In genomic region chr1:185957441-185958363, GRCh38 we compare ENCODE assay signal across 16 cellular contexts.
DNase-seq lines count a peak whose midpoint lies in the region; ATAC-seq, FAIRE-seq and TF ChIP-seq lines count a peak whose summit lies in the region.
"Had no signal": no experiment of that assay in that cellular context is flagged by ENCODE, and none has a peak within 500 bp of the region (broad histone marks: within the 10 kb centered on the region; RNA-seq: fewer than 3 reads in every experiment).

No MANE protein-coding gene starts in this region.

- TF ChIP-seq CTCF in AG10803 (conservative IDR thresholded peaks at IDR 0.05; ENCODE audit: low read length) (no peak), IMR-90 (conservative IDR thresholded peaks at IDR 0.05; ENCODE audit: low read depth, low read length) (no peak), coronary artery (IDR thresholded peaks at IDR 0.05) (no peak), transverse colon (IDR thresholded peaks at IDR 0.05) (no peak)

- POLR2A ChIA-PET in IMR-90 (lab: Charles Lee; ENCODE audit: unreplicated experiment), result no interaction called here

- ATAC-seq in IMR-90 (ENCODE audit: low read depth) (no peak), left lobe of liver (peak; percentile 36)

- H3K36me3 ChIP-seq in IMR-90 (ENCODE audit: control insufficient read depth, insufficient read depth, low read length) (no peaks in the 10 kb centered on the region), transverse colon (no peaks in the 10 kb centered on the region)
- H3K36me3 ChIP-seq: HAP-1 had no signal

- no peak overlapping the region for H4K5ac ChIP-seq in IMR-90 (ENCODE audit: low read depth, low read length)

- intact Hi-C loops in IMR-90 (cut with micrococcal nuclease), result no loop called here
- intact Hi-C loops in transverse colon (cut with DNase I; ENCODE audit: low total_unique reads), result no loop called here

- no peak overlapping the region for H2BK5ac ChIP-seq in IMR-90 (ENCODE audit: low read depth, low read length, poor library complexity, severe bottlenecking)

- H3K56ac ChIP-seq in IMR-90 (ENCODE audit: extremely low read depth, insufficient read depth, low read length), result no peak overlapping the region

- no peaks in the 10 kb centered on the region for H3K79me1 ChIP-seq in IMR-90 (ENCODE audit: low read depth in 1 of 2, low read length in 2 of 2)

- H3K14ac ChIP-seq in IMR-90 (replicated peaks; ENCODE audit: low read depth, low read length), result no peak overlapping the region

- no peaks in the 10 kb centered on the region for H3K9me1 ChIP-seq in IMR-90 (ENCODE audit: insufficient read depth, low read length)

- H4K20me1 ChIP-seq in IMR-90 (ENCODE audit: insufficient read depth, low read length), result no peaks in the 10 kb centered on the region

- H2AK5ac ChIP-seq in IMR-90 (ENCODE audit: low read depth, low read length), result no peak overlapping the region

- BruUV-seq in IMR-90 (replicated peaks; lab: Mats Ljungman, UMichigan), result no TSS peak

- no peak for TF ChIP-seq RAD21 in IMR-90 (IDR thresholded peaks at IDR 0.05; ENCODE audit: low read length)

- H3K4ac ChIP-seq in IMR-90 (ENCODE audit: low read depth, low read length), result no peak overlapping the region

- no peak overlapping the region for H3K27ac ChIP-seq in IMR-90 (ENCODE audit: insufficient read depth, low read length)
- H3K27ac ChIP-seq in coronary artery, result no peak overlapping the region
- H3K27ac ChIP-seq in transverse colon, result no peak overlapping the region
- H3K27ac ChIP-seq: KMS-11 had no signal

- no peak overlapping the region for H2AK9ac ChIP-seq in IMR-90 (replicated peaks; ENCODE audit: low read depth, low read length, poor library complexity)

- H3K4me1 ChIP-seq in IMR-90 (ENCODE audit: control insufficient read depth, insufficient read depth, low read length) (peaks cover 4% of the 10 kb centered on the region), transverse colon (no peaks in the 10 kb centered on the region)
- H3K4me1 ChIP-seq: HAP-1 had no signal

- DNase-seq in AG10803 (ENCODE audit: low read depth) (peak; percentile 80), IMR-90 (no peak), left lobe of liver (ENCODE audit: low spot score) (no peak), NCI-H2029 (lab: John Stamatoyannopoulos, UW) (no peak), coronary artery (ENCODE audit: low spot score) (no peak), transverse colon (no peak)
- DNase-seq in activated CD4-positive, alpha-beta T cell treated with anti-CD3 and anti-CD28 coated beads for 1 hour, result no peak
- DNase-seq: CD4-positive, alpha-beta T cell; DMS53; NCI-H1048; NCI-H2107; NCI-H226; NCI-H524 treated with DMSO at 0.1 percent for 48 hours had no signal

- H3K9me3 ChIP-seq in IMR-90 (ENCODE audit: control insufficient read depth, insufficient read depth, low read length) (no peaks in the 10 kb centered on the region), transverse colon (no peaks in the 10 kb centered on the region)
- H3K9me3 ChIP-seq: HAP-1 had no signal

- no peak overlapping the region for H3K4me2 ChIP-seq in IMR-90 (ENCODE audit: low read depth, low read length)
- H3K4me2 ChIP-seq: KMS-11 had no signal

- H3K4me3 ChIP-seq in AG10803 (ENCODE audit: low read length) (no peak overlapping the region), IMR-90 (ENCODE audit: insufficient read depth, low read depth, low read length) (no peak overlapping the region), coronary artery (no peak overlapping the region), transverse colon (no peak overlapping the region)
- H3K4me3 ChIP-seq: HAP-1 had no signal

- no peak overlapping the region for H4K8ac ChIP-seq in IMR-90 (ENCODE audit: low read depth in 2 of 2, low read length in 2 of 2)

- no peak overlapping the region for H2BK15ac ChIP-seq in IMR-90 (ENCODE audit: low read depth, low read length)

- in situ Hi-C loops in IMR-90 (cut with MboI; ENCODE audit: low sequenced_read_pairs), result no loop called here
- in situ Hi-C loops in transverse colon (cut with MboI; ENCODE audit: low pct_ligation_motif_present in 1 of 4, low pct_unique_long_range_greater_than_20kb in 1 of 4, low sequenced_read_pairs in 3 of 4), result no loop called here

- H3K18ac ChIP-seq in IMR-90 (ENCODE audit: low read depth, low read length), result no peak overlapping the region

- H2AFZ ChIP-seq in IMR-90 (replicated peaks; ENCODE audit: low read length, poor library complexity), result no peak overlapping the region

- no CpG with 5 or more reads among the region's 3 CpGs for WGBS in IMR-90 (ENCODE audit: extremely low coverage in 2 of 2, insufficient read length in 1 of 2), 2 experiments
- WGBS in transverse colon (ENCODE audit: low coverage in 1 of 2), 2 donors, result 64 to 76% methylated on average over 1 to 3 of the region's 3 CpGs

- H4K91ac ChIP-seq in IMR-90 (ENCODE audit: insufficient read depth, low read depth, low read length), result no peak overlapping the region

- FAIRE-seq in endometrium (lab: Jason Lieb, UNC), result peak; percentile 35

- no peak for TF ChIP-seq EP300 in transverse colon (IDR thresholded peaks at IDR 0.05; ENCODE audit: low read depth)

- TF ChIP-seq POLR2A in IMR-90 (IDR thresholded peaks at IDR 0.05; ENCODE audit: low read depth, low read length) (no peak), transverse colon (IDR thresholded peaks at IDR 0.05) (no peak)

- dilution Hi-C loops in IMR-90 (cut with HindIII; ENCODE audit: low sequenced_read_pairs, unreplicated experiment), result no loop called here

- H2BK120ac ChIP-seq in IMR-90 (ENCODE audit: low read depth, low read length), result no peak overlapping the region

- CTCF ChIA-PET in IMR-90 (lab: Yijun Ruan, JAX), result no interaction called here

- H3K23ac ChIP-seq in IMR-90 (ENCODE audit: low read depth, low read length), result no peak overlapping the region; the same call in 1 of the 2 replicates

- H3K27me3 ChIP-seq in IMR-90 (ENCODE audit: control insufficient read depth, insufficient read depth, low read length) (no peaks in the 10 kb centered on the region), transverse colon (no peaks in the 10 kb centered on the region)

- H2BK20ac ChIP-seq in IMR-90 (ENCODE audit: low read depth, low read length), result no peak overlapping the region

- H3K9ac ChIP-seq in IMR-90 (ENCODE audit: low read depth, low read length), result no peak overlapping the region
- H3K9ac ChIP-seq: KMS-11 had no signal

TF ChIP-seq in IMR-90, 13 proteins besides CTCF, POLR2A, EP300 and RAD21:
- 0 out of 2 replicates have a peak, but pooled peaks have one; percentile 4 for TF ChIP-seq CEBPB (IDR thresholded peaks at IDR 0.05; ENCODE audit: low read depth, low read length)
- TF ChIP-seq FOS (IDR thresholded peaks at IDR 0.05; ENCODE audit: low read depth, low read length), result no peak
